ENCODE assay signal across 19 cellular contexts in the genomic region with DNA sequence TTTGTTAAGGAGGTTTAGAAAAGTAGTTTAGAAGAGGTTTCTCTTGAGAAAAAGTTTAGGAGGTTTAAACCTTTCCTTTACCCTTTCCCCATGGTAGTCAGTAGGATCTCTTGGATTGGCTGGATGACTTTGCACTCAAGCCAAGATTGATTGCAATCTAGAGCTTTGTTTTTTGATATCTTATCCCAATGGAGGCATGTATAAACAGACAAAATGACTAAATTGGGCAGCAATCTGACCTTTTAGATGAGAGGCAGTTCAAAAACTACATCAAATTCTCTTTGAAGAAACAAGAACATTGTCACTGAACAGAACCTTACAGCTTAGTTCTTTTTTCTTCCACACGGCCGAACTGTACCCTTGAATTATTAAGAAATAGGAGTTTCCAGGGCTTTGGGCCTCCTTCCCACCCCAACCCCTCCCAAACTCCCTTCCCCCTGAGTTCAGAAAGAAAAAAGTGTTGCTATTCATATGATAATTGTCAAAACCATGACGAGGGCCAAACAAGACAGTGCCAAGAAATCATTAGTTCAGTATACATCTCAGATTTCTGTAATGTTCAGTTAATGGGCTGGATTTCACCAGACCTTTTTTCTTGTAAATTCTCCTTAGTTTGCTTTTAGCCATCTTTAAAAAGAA.
DNase-seq lines count a peak whose midpoint lies in the region; TF ChIP-seq lines count a peak whose summit lies in the region.
"Had no signal": no experiment of that assay in that cellular context is flagged by ENCODE, and none has a peak within 500 bp of the region (broad histone marks: within the 10 kb centered on the region; RNA-seq: fewer than 3 reads in every experiment).

No MANE protein-coding gene starts in this region.

- WGBS in sigmoid colon, 2 donors, result 65 to 71% methylated on average over 3 of the region's 3 CpGs

- H3K36me3 ChIP-seq in ACC112 (ENCODE audit: insufficient read depth, low read length), result no peaks in the 10 kb centered on the region
- H3K36me3 ChIP-seq in HAP-1 (replicated peaks), result no peaks in the 10 kb centered on the region
- H3K36me3 ChIP-seq in sigmoid colon, result no peaks in the 10 kb centered on the region
- H3K36me3 ChIP-seq: esophagus muscularis mucosa, heart left ventricle, ovary, thyroid gland had no signal

- no peak for TF ChIP-seq CTCF in sigmoid colon (IDR thresholded peaks at IDR 0.05)

- TF ChIP-seq POLR2A in sigmoid colon (IDR thresholded peaks at IDR 0.05), result no peak

- no peak overlapping the region for H3K27ac ChIP-seq in ACC112 (ENCODE audit: low read depth, low read length)
- no peak overlapping the region for H3K27ac ChIP-seq in sigmoid colon
- H3K27ac ChIP-seq: ovary, thyroid gland had no signal

- intact Hi-C loops in sigmoid colon (cut with DNase I), result loop anchor here (2.0 to 10.0 kb wide), 4 partner anchors 315 to 745 kb away; no protein-coding TSS in a partner anchor

- peak overlapping the region; percentile 88 for H2AFZ ChIP-seq in ACC112 (ENCODE audit: low read length, unreplicated experiment)

- peaks cover 12% of the 10 kb centered on the region for H3K4me1 ChIP-seq in ACC112 (ENCODE audit: control insufficient read depth, insufficient read depth, low read length, unreplicated experiment)
- H3K4me1 ChIP-seq in HAP-1, result peaks cover 46% of the 10 kb centered on the region
- peaks cover 0 to 41% (median 16%) of the 10 kb centered on the region in 4 donors for H3K4me1 ChIP-seq in sigmoid colon
- H3K4me1 ChIP-seq: thyroid gland had no signal

- DNase-seq in HAP-1 (ENCODE audit: low spot score in 2 of 2) (peak; percentile 65 to 93), astrocyte of the hippocampus (ENCODE audit: low read depth, low spot score) (peak; percentile 31), left kidney (ENCODE audit: low read depth, low spot score) (peak; percentile 54), sigmoid colon (no peak), mucosa of gallbladder (ENCODE audit: low spot score) (no peak), 8988T (no peak)
- DNase-seq in activated effector memory CD4-positive, alpha-beta T cell treated with anti-CD3 and anti-CD28 coated beads, Interleukin-2, amount 50 U/mL, for 16 hours, result no peak
- DNase-seq: activated CD4-positive, alpha-beta T cell treated with anti-CD3 and anti-CD28 coated beads, Interleukin-2, amount 10 ng/mL, durations not matched to agents 24 days and 14 days; activated effector memory CD4-positive, alpha-beta T cell treated with Interleukin-2 at 50 U/mL for 16 hours; H7; heart left ventricle; NCI-H1930; NCI-H510A treated with DMSO at 0.1 percent for 48 hours; ovary; stimulated activated naive CD4-positive, alpha-beta T cell; T-cell; thyroid gland had no signal

- no peak overlapping the region for H3K4me3 ChIP-seq in ACC112 (ENCODE audit: low read depth, low read length)
- no peak overlapping the region for H3K4me3 ChIP-seq in HAP-1
- H3K4me3 ChIP-seq in sigmoid colon, result no peak overlapping the region
- H3K4me3 ChIP-seq: esophagus muscularis mucosa, heart left ventricle, ovary, thyroid gland had no signal

- in situ Hi-C loops in HAP-1 (cut with MboI; ENCODE audit: low sequenced_read_pairs), result loop anchor here (25.0 kb wide), 2 partner anchors 612 to 963 kb away; partner anchors contain the start of genes DPH6 and MEIS2

- no peaks in the 10 kb centered on the region for H3K9me3 ChIP-seq in HAP-1
- H3K9me3 ChIP-seq in sigmoid colon, result no peaks in the 10 kb centered on the region
- H3K9me3 ChIP-seq: esophagus muscularis mucosa, heart left ventricle, ovary, thyroid gland had no signal

- no peaks in the 10 kb centered on the region for H3K27me3 ChIP-seq in ACC112 (ENCODE audit: insufficient read depth, low read length)
- H3K27me3 ChIP-seq in HAP-1 (ENCODE audit: low read depth), result no peaks in the 10 kb centered on the region
- H3K27me3 ChIP-seq in sigmoid colon, result no peaks in the 10 kb centered on the region
- H3K27me3 ChIP-seq: esophagus muscularis mucosa, heart left ventricle, ovary, thyroid gland had no signal

- no peak for TF ChIP-seq EP300 in sigmoid colon (IDR thresholded peaks at IDR 0.05)

- no peaks in the 10 kb centered on the region for H3K79me2 ChIP-seq in ACC112 (ENCODE audit: control insufficient read depth, insufficient read depth, low read length, unreplicated experiment)

Comparison
In these comparisons a context has a peak if more than half of its experiments do, and no peak if none do; other contexts are left out.
1. DNase-seq: peak in HAP-1 (2 of 2), astrocyte of the hippocampus (single experiment) and left kidney (single experiment); none in sigmoid colon (single experiment), mucosa of gallbladder (single experiment), 8988T (single experiment) and activated effector memory CD4-positive, alpha-beta T cell treated with anti-CD3 and anti-CD28 coated beads, Interleukin-2, amount 50 U/mL, for 16 hours (single experiment).